1 cellular context compared by ENCODE assay signal in the genomic region with DNA sequence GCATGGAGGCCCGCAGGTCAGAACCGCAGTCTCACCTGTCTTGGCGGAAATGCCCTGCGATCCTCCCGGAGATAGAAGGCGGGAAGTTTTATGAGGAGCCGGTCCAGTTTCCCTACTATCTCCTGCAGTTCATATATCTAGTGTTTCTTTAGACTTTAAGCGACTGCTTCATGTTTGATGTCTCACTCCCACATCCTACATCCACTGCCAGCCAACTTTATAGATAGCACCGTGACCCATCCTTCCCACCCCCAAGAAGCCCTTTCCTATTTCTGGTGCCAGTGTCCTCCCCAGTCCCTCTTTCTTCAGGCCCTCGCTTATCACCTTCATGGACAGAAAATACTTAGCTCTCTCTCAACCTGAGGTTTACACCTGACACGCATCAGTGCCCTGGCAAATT. TPM values are rescaled to one million over a fixed set of nuclear protein-coding genes. Genes with fewer than 3 reads are reported as not detected.
"Had no signal": no experiment of that assay in that cellular context is flagged by ENCODE, and none has a peak within 500 bp of the region (broad histone marks: within the 10 kb centered on the region; RNA-seq: fewer than 3 reads in every experiment).

No MANE protein-coding gene starts in this region.

RNA-seq across cellular contexts. Expression of a gene that starts 0.9 kb away (rescaled TPM):
- total RNA-seq: G401 had no signal
